In the genomic region with DNA sequence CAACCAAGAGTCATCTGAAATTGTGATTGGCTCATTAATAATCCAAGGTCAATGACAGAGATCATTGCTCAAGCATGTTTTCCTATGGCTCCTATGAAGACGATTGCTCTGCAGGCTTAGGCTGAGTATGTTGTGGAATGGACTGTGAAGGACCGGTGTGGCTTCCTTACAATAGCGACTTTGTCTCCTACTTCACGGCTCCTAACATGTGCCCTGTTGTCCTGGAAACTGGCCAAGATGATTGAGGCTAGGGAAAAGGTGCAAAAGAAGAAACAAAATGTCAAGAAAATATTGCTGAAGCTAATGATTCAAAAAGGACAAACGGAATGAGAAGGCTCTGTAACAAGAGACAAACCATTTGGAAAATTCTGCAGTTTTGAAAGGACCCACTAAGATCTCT, we compare ENCODE assay signal across 1 cellular context.
TF ChIP-seq lines count a peak whose summit lies in the region.

No MANE protein-coding gene starts in this region.

TF ChIP-seq in GM12878, 131 proteins besides CTCF, POLR2A, EP300 and RAD21:
- TF ChIP-seq ZNF24 (IDR thresholded peaks at IDR 0.05) = no peak
TF ChIP-seq in GM12878: peak in this region for 0.
